In genomic region chr14:50015708-50016107, GRCh38 we compare ENCODE assay signal across 1 cellular context.
TF ChIP-seq lines count a peak whose summit lies in the region.

No MANE protein-coding gene starts in this region.

TF ChIP-seq in K562, 482 proteins besides CTCF, POLR2A, EP300 and RAD21 (continued from another document):
- no peak for TF ChIP-seq MLLT1 (IDR thresholded peaks at IDR 0.05)
TF ChIP-seq in K562: peak in this region for 0.
